19 cellular contexts compared by ENCODE assay signal in genomic region chr20:48599106-48599747, GRCh38.
A peak's percentile ranks its signal among the peaks of the same experiment; 100 is the strongest.
DNase-seq lines count a peak whose midpoint lies in the region; ATAC-seq, FAIRE-seq and TF ChIP-seq lines count a peak whose summit lies in the region.
"Had no signal": no experiment of that assay in that cellular context is flagged by ENCODE, and none has a peak within 500 bp of the region (broad histone marks: within the 10 kb centered on the region; RNA-seq: fewer than 3 reads in every experiment).

No MANE protein-coding gene starts in this region.

- BruUV-seq in HepG2 (replicated peaks; lab: Mats Ljungman, UMichigan) = no TSS peak

- no peak overlapping the region for H3K4me2 ChIP-seq in HepG2 (ENCODE audit: low read depth, low read length)

- DNase-seq in activated CD4-positive, CD25-positive, alpha-beta regulatory T cell treated with anti-CD3 and anti-CD28 coated beads, Interleukin-2, amount 50 U/mL, for 72 hours = peak; percentile 11
- DNase-seq in activated CD4-positive, CD25-positive, alpha-beta regulatory T cell (lab: John Stamatoyannopoulos, UW) = no peak
- DNase-seq in NT2/D1 (ENCODE audit: low read depth, low spot score) = no peak
- DNase-seq in HepG2 (ENCODE audit: low spot score) = no peak
- DNase-seq in sigmoid colon = peak; percentile 15
- DNase-seq in thyroid gland = no peak
- no peak for DNase-seq in upper lobe of left lung
- no peak for DNase-seq in ureter (ENCODE audit: low spot score)
- DNase-seq: C1 segment of cervical spinal cord, DND-41, NCI-H1436, NCI-H2029 treated with DMSO at 0.1 percent for 48 hours, NCI-H510A treated with DMSO at 0.1 percent for 48 hours, NCI-H82, SIG-M5 had no signal

- no peaks in the 10 kb centered on the region for H4K20me1 ChIP-seq in HepG2 (ENCODE audit: insufficient read depth, low read length)

- H3K9ac ChIP-seq in NT2/D1 (ENCODE audit: insufficient read length, low read depth) = peak overlapping the region; percentile 16
- no peak overlapping the region for H3K9ac ChIP-seq in HepG2 (ENCODE audit: insufficient read depth, low read depth, low read length)

- H3K36me3 ChIP-seq in NT2/D1 (ENCODE audit: insufficient read depth, insufficient read length, low read length) = no peaks in the 10 kb centered on the region
- H3K36me3 ChIP-seq in HepG2 (replicated peaks in 1 of 2; ENCODE audit: control insufficient read depth in 1 of 2, insufficient read depth in 2 of 2, low read length in 2 of 2) = no peaks in the 10 kb centered on the region
- H3K36me3 ChIP-seq in sigmoid colon = no peaks in the 10 kb centered on the region
- H3K36me3 ChIP-seq in thyroid gland = no peaks in the 10 kb centered on the region
- H3K36me3 ChIP-seq in upper lobe of left lung = no peaks in the 10 kb centered on the region
- H3K36me3 ChIP-seq: HAP-1 had no signal

- H3K4me3 ChIP-seq in NT2/D1 (ENCODE audit: insufficient read length, low read depth) = no peak overlapping the region
- no peak overlapping the region for H3K4me3 ChIP-seq in HepG2 (replicated peaks in 1 of 3; ENCODE audit: insufficient read depth in 1 of 3, low read depth in 2 of 3, low read length in 3 of 3)
- H3K4me3 ChIP-seq in sigmoid colon = no peak overlapping the region
- no peak overlapping the region for H3K4me3 ChIP-seq in thyroid gland (replicated peaks in 1 of 3)
- H3K4me3 ChIP-seq in upper lobe of left lung = no peak overlapping the region
- H3K4me3 ChIP-seq: HAP-1 had no signal

- no peak overlapping the region for H3K27ac ChIP-seq in HepG2 (ENCODE audit: extremely low read length, insufficient read depth, low read length)
- H3K27ac ChIP-seq in sigmoid colon = no peak overlapping the region
- H3K27ac ChIP-seq in thyroid gland = no peak overlapping the region
- H3K27ac ChIP-seq in upper lobe of left lung = no peak overlapping the region
- H3K27ac ChIP-seq: 22Rv1 had no signal

- TF ChIP-seq RAD21 in HepG2 (CRISPR knock-in tag; IDR thresholded peaks at IDR 0.05) = no peak

- TF ChIP-seq EP300 in HepG2 (IDR thresholded peaks at IDR 0.05; ENCODE audit: low read depth in 2 of 2, low read length in 2 of 2) (no peak), HepG2 (CRISPR knock-in tag; IDR thresholded peaks at IDR 0.05; ENCODE audit: borderline replicate concordance) (no peak), sigmoid colon (IDR thresholded peaks at IDR 0.05) (no peak), upper lobe of left lung (IDR thresholded peaks at IDR 0.05) (no peak)

- POLR2A ChIA-PET in HepG2 (lab: Yijun Ruan, JAX) = no interaction called here

- H3K27me3 ChIP-seq in NT2/D1 (ENCODE audit: insufficient read depth, insufficient read length) (peaks cover 21% of the 10 kb centered on the region), HepG2 (ENCODE audit: control insufficient read depth in 1 of 2, insufficient read depth in 2 of 2, low read length in 2 of 2) (no peaks in the 10 kb centered on the region; a peak in 1 of 5 replicates), sigmoid colon (no peaks in the 10 kb centered on the region), thyroid gland (no peaks in the 10 kb centered on the region), upper lobe of left lung (no peaks in the 10 kb centered on the region)

- CTCF ChIA-PET in HepG2 (lab: Yijun Ruan, JAX; ENCODE audit: low intra/inter-chr PET ratio, low total read pairs) = no interaction called here

- H3K9me3 ChIP-seq in NT2/D1 (ENCODE audit: insufficient read depth, low read length) = no peaks in the 10 kb centered on the region; the same call in 1 of the 2 replicates
- H3K9me3 ChIP-seq in HepG2 (ENCODE audit: low read length) = no peaks in the 10 kb centered on the region
- H3K9me3 ChIP-seq in sigmoid colon = peaks cover 0 to 1% (median 0%) of the 10 kb centered on the region in 4 donors
- no peaks in the 10 kb centered on the region for H3K9me3 ChIP-seq in thyroid gland
- H3K9me3 ChIP-seq in upper lobe of left lung = no peaks in the 10 kb centered on the region
- H3K9me3 ChIP-seq: HAP-1 had no signal

- TF ChIP-seq POLR2A in HepG2 (IDR thresholded peaks at IDR 0.05; ENCODE audit: insufficient read depth in 1 of 2, low read depth in 2 of 2, low read length in 2 of 2) = no peak
- TF ChIP-seq POLR2A in sigmoid colon (IDR thresholded peaks at IDR 0.05) = no peak
- TF ChIP-seq POLR2A in thyroid gland (IDR thresholded peaks at IDR 0.05) = no peak
- TF ChIP-seq POLR2A in upper lobe of left lung (IDR thresholded peaks at IDR 0.05) = no peak

- ATAC-seq in HepG2 (no peak), upper lobe of left lung (ENCODE audit: low FRiP score in 2 of 2) (no peak)

- H3K4me1 ChIP-seq in NT2/D1 (ENCODE audit: insufficient read depth, insufficient read length) (peaks cover 18% of the 10 kb centered on the region), HepG2 (ENCODE audit: insufficient read depth, low read length) (peaks cover 16% of the 10 kb centered on the region), sigmoid colon (peaks cover 0 to 14% (median 12%) of the 10 kb centered on the region in 4 donors), thyroid gland (no peaks in the 10 kb centered on the region), upper lobe of left lung (no peaks in the 10 kb centered on the region)
- H3K4me1 ChIP-seq: HAP-1 had no signal

- TF ChIP-seq CTCF in HepG2 (CRISPR knock-in tag; IDR thresholded peaks at IDR 0.05) (no peak), sigmoid colon (IDR thresholded peaks at IDR 0.05) (no peak), thyroid gland (IDR thresholded peaks at IDR 0.05) (no peak), upper lobe of left lung (IDR thresholded peaks at IDR 0.05) (no peak)

- no peak overlapping the region for H2AFZ ChIP-seq in HepG2 (ENCODE audit: low read length)

- intact Hi-C loops in HepG2 (cut with micrococcal nuclease; ENCODE audit: unreplicated experiment) = no loop called here
- intact Hi-C loops in sigmoid colon (cut with DNase I) = loop anchor here (10.0 kb wide), 2 partner anchors 264 to 334 kb away; no protein-coding TSS in a partner anchor
- intact Hi-C loops in thyroid gland (cut with DNase I) = no loop called here

- in situ Hi-C loops in HepG2 (cut with HindIII; ENCODE audit: extremely low pct_ligation_motif_present, low pct_unique_long_range_greater_than_20kb) = no loop called here

- 58% methylated on average over 6 of the region's 7 CpGs for WGBS in HepG2 (ENCODE audit: low lambda C conversion rate)
- WGBS in sigmoid colon, 2 donors = 76 to 88% methylated on average over 7 of the region's 7 CpGs
- WGBS in thyroid gland, 2 donors = 89 to 97% methylated on average over 7 of the region's 7 CpGs
- WGBS in upper lobe of left lung, 2 donors = 83 to 88% methylated on average over 2 to 7 of the region's 7 CpGs

- no peaks in the 10 kb centered on the region for H3K79me2 ChIP-seq in HepG2 (ENCODE audit: insufficient read depth, low read length)

- no peak for FAIRE-seq in HepG2 (lab: Jason Lieb, UNC)
- FAIRE-seq: G401.6, RCC 7860 had no signal

TF ChIP-seq in HepG2, 621 proteins besides CTCF, POLR2A, EP300 and RAD21 (continues in another document):
- TF ChIP-seq USF2 (IDR thresholded peaks at IDR 0.05; ENCODE audit: low read depth, low read length) (peak; percentile 75), USF2 (CRISPR knock-in tag; IDR thresholded peaks at IDR 0.05; ENCODE audit: borderline replicate concordance) (no peak), EEA1 (CRISPR knock-in tag; IDR thresholded peaks at IDR 0.05; ENCODE audit: borderline replicate concordance) (no peak), ZNF761 (CRISPR knock-in tag; conservative IDR thresholded peaks at IDR 0.05) (no peak), CBX5 (CRISPR knock-in tag; IDR thresholded peaks at IDR 0.05; ENCODE audit: borderline replicate concordance) (no peak), CBX2 (IDR thresholded peaks at IDR 0.05; ENCODE audit: low read depth, low read length) (no peak), CBX2 (CRISPR knock-in tag; IDR thresholded peaks at IDR 0.05; ENCODE audit: low read depth) (no peak), ZNF329 (CRISPR knock-in tag; IDR thresholded peaks at IDR 0.05; ENCODE audit: low read depth) (peak; percentile 96), SIX1 (CRISPR knock-in tag; IDR thresholded peaks at IDR 0.05; ENCODE audit: borderline replicate concordance) (no peak)
- TF ChIP-seq, protein P1, sequence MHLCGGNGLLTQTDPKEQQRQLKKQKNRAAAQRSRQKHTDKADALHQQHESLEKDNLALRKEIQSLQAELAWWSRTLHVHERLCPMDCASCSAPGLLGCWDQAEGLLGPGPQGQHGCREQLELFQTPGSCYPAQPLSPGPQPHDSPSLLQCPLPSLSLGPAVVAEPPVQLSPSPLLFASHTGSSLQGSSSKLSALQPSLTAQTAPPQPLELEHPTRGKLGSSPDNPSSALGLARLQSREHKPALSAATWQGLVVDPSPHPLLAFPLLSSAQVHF (CRISPR knock-in tag; IDR thresholded peaks at IDR 0.05) = no peak

Comparison
In these comparisons a context has a peak if more than half of its experiments do, and no peak if none do; other contexts are left out.
1. DNase-seq: peak in activated CD4-positive, CD25-positive, alpha-beta regulatory T cell treated with anti-CD3 and anti-CD28 coated beads, Interleukin-2, amount 50 U/mL, for 72 hours (single experiment) and sigmoid colon (single experiment); none in activated CD4-positive, CD25-positive, alpha-beta regulatory T cell (0 of 4), NT2/D1 (single experiment), HepG2 (single experiment), thyroid gland (0 of 2), upper lobe of left lung (0 of 2) and ureter (single experiment).